1 cellular context compared by ENCODE assay signal in the genomic region with DNA sequence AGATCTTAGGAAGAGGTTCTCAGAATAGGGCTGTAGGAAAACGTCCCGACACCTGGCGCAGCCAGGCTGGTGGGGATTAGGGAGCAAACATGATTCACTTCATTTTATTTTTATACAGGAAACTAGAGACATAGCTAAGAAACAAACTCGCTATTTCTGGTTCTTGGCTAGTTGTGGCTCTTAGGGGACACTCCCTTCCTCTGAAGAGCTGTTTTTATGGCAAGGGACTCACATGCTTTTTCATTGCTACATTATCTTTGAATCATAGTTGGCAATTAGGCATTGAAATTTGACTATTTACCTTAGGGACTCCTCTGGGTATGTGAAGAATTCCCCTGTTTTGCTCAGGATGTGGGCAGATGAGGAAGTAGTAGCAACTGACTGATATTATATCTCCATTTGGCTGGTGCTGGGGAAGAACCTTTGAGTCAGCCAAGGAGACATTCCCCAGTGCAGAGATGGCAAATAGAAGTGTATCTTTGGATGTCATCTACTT.
A peak's percentile ranks its signal among the peaks of the same experiment; 100 is the strongest.
TF ChIP-seq lines count a peak whose summit lies in the region.

No MANE protein-coding gene starts in this region.

TF ChIP-seq in GM12878, 131 proteins besides CTCF, POLR2A, EP300 and RAD21 (continued from another document and continues in another):
- TF ChIP-seq, protein P1, sequence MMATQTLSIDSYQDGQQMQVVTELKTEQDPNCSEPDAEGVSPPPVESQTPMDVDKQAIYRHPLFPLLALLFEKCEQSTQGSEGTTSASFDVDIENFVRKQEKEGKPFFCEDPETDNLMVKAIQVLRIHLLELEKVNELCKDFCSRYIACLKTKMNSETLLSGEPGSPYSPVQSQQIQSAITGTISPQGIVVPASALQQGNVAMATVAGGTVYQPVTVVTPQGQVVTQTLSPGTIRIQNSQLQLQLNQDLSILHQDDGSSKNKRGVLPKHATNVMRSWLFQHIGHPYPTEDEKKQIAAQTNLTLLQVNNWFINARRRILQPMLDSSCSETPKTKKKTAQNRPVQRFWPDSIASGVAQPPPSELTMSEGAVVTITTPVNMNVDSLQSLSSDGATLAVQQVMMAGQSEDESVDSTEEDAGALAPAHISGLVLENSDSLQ (IDR thresholded peaks at IDR 0.05): no peak
- TF ChIP-seq, protein P2, sequence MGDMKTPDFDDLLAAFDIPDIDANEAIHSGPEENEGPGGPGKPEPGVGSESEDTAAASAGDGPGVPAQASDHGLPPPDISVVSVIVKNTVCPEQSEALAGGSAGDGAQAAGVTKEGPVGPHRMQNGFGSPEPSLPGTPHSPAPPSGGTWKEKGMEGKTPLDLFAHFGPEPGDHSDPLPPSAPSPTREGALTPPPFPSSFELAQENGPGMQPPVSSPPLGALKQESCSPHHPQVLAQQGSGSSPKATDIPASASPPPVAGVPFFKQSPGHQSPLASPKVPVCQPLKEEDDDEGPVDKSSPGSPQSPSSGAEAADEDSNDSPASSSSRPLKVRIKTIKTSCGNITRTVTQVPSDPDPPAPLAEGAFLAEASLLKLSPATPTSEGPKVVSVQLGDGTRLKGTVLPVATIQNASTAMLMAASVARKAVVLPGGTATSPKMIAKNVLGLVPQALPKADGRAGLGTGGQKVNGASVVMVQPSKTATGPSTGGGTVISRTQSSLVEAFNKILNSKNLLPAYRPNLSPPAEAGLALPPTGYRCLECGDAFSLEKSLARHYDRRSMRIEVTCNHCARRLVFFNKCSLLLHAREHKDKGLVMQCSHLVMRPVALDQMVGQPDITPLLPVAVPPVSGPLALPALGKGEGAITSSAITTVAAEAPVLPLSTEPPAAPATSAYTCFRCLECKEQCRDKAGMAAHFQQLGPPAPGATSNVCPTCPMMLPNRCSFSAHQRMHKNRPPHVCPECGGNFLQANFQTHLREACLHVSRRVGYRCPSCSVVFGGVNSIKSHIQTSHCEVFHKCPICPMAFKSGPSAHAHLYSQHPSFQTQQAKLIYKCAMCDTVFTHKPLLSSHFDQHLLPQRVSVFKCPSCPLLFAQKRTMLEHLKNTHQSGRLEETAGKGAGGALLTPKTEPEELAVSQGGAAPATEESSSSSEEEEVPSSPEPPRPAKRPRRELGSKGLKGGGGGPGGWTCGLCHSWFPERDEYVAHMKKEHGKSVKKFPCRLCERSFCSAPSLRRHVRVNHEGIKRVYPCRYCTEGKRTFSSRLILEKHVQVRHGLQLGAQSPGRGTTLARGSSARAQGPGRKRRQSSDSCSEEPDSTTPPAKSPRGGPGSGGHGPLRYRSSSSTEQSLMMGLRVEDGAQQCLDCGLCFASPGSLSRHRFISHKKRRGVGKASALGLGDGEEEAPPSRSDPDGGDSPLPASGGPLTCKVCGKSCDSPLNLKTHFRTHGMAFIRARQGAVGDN (IDR thresholded peaks at IDR 0.05): no peak
- TF ChIP-seq, protein P3, sequence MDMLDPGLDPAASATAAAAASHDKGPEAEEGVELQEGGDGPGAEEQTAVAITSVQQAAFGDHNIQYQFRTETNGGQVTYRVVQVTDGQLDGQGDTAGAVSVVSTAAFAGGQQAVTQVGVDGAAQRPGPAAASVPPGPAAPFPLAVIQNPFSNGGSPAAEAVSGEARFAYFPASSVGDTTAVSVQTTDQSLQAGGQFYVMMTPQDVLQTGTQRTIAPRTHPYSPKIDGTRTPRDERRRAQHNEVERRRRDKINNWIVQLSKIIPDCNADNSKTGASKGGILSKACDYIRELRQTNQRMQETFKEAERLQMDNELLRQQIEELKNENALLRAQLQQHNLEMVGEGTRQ (IDR thresholded peaks at IDR 0.05; ENCODE audit: borderline replicate concordance, low read depth, low read length): no peak
- 0 out of 2 replicates have a peak, but pooled peaks have one; percentile 31 for TF ChIP-seq MEF2A (IDR thresholded peaks at IDR 0.05; ENCODE audit: insufficient read depth, low read depth, low read length)
- TF ChIP-seq ZNF384 (IDR thresholded peaks at IDR 0.05; ENCODE audit: borderline replicate concordance, low read depth, low read length): no peak
- TF ChIP-seq SRF (IDR thresholded peaks at IDR 0.05; ENCODE audit: low read depth in 2 of 2, low read length in 2 of 2): no peak
- peak; percentile 25; the same call in 1 of the 2 replicates for TF ChIP-seq RAD51 (IDR thresholded peaks at IDR 0.05)
- TF ChIP-seq, protein P4, sequence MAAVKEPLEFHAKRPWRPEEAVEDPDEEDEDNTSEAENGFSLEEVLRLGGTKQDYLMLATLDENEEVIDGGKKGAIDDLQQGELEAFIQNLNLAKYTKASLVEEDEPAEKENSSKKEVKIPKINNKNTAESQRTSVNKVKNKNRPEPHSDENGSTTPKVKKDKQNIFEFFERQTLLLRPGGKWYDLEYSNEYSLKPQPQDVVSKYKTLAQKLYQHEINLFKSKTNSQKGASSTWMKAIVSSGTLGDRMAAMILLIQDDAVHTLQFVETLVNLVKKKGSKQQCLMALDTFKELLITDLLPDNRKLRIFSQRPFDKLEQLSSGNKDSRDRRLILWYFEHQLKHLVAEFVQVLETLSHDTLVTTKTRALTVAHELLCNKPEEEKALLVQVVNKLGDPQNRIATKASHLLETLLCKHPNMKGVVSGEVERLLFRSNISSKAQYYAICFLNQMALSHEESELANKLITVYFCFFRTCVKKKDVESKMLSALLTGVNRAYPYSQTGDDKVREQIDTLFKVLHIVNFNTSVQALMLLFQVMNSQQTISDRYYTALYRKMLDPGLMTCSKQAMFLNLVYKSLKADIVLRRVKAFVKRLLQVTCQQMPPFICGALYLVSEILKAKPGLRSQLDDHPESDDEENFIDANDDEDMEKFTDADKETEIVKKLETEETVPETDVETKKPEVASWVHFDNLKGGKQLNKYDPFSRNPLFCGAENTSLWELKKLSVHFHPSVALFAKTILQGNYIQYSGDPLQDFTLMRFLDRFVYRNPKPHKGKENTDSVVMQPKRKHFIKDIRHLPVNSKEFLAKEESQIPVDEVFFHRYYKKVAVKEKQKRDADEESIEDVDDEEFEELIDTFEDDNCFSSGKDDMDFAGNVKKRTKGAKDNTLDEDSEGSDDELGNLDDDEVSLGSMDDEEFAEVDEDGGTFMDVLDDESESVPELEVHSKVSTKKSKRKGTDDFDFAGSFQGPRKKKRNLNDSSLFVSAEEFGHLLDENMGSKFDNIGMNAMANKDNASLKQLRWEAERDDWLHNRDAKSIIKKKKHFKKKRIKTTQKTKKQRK (IDR thresholded peaks at IDR 0.05; ENCODE audit: low read depth, low read length): no peak
- peak; percentile 92 to 95 for TF ChIP-seq IKZF2 (IDR thresholded peaks at IDR 0.05)
- TF ChIP-seq STAT1 (conservative IDR thresholded peaks at IDR 0.05): no peak
- TF ChIP-seq ZBED1 (IDR thresholded peaks at IDR 0.05; ENCODE audit: borderline replicate concordance): peak; percentile 81; the same call in 1 of the 2 replicates
- no peak for TF ChIP-seq KDM1A (IDR thresholded peaks at IDR 0.05; ENCODE audit: borderline replicate concordance)
- no peak for TF ChIP-seq LARP7 (IDR thresholded peaks at IDR 0.05)
- TF ChIP-seq, protein P5, sequence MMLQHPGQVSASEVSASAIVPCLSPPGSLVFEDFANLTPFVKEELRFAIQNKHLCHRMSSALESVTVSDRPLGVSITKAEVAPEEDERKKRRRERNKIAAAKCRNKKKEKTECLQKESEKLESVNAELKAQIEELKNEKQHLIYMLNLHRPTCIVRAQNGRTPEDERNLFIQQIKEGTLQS (IDR thresholded peaks at IDR 0.05; ENCODE audit: borderline replicate concordance, extremely low read depth, low read depth, low read length): no peak
- no peak for TF ChIP-seq SMAD1 (IDR thresholded peaks at IDR 0.05; ENCODE audit: low read depth, partially characterized antibody)
- TF ChIP-seq STAT3 (IDR thresholded peaks at IDR 0.05; ENCODE audit: low read depth, low read length): no peak
- peak; percentile 82 for TF ChIP-seq MEF2B (IDR thresholded peaks at IDR 0.05; ENCODE audit: partially characterized antibody, poor library complexity, severe bottlenecking)
- no peak for TF ChIP-seq NFYA (IDR thresholded peaks at IDR 0.05; ENCODE audit: borderline replicate concordance, low read depth, low read length)
- no peak for TF ChIP-seq TAF1 (IDR thresholded peaks at IDR 0.05; ENCODE audit: borderline replicate concordance, low read depth, low read length)
- TF ChIP-seq, protein P6, sequence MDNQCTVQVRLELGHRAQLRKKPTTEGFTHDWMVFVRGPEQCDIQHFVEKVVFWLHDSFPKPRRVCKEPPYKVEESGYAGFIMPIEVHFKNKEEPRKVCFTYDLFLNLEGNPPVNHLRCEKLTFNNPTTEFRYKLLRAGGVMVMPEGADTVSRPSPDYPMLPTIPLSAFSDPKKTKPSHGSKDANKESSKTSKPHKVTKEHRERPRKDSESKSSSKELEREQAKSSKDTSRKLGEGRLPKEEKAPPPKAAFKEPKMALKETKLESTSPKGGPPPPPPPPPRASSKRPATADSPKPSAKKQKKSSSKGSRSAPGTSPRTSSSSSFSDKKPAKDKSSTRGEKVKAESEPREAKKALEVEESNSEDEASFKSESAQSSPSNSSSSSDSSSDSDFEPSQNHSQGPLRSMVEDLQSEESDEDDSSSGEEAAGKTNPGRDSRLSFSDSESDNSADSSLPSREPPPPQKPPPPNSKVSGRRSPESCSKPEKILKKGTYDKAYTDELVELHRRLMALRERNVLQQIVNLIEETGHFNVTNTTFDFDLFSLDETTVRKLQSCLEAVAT (IDR thresholded peaks at IDR 0.05): 0 out of 2 replicates have a peak, but pooled peaks have one; percentile 30
- TF ChIP-seq, protein P7, sequence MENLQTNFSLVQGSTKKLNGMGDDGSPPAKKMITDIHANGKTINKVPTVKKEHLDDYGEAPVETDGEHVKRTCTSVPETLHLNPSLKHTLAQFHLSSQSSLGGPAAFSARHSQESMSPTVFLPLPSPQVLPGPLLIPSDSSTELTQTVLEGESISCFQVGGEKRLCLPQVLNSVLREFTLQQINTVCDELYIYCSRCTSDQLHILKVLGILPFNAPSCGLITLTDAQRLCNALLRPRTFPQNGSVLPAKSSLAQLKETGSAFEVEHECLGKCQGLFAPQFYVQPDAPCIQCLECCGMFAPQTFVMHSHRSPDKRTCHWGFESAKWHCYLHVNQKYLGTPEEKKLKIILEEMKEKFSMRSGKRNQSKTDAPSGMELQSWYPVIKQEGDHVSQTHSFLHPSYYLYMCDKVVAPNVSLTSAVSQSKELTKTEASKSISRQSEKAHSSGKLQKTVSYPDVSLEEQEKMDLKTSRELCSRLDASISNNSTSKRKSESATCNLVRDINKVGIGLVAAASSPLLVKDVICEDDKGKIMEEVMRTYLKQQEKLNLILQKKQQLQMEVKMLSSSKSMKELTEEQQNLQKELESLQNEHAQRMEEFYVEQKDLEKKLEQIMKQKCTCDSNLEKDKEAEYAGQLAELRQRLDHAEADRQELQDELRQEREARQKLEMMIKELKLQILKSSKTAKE (IDR thresholded peaks at IDR 0.05; ENCODE audit: low read depth, poor library complexity, severe bottlenecking): peak; percentile 79
- no peak for TF ChIP-seq CEBPB (IDR thresholded peaks at IDR 0.05; ENCODE audit: borderline replicate concordance in 1 of 2, low read depth in 2 of 2, low read length in 2 of 2)
- TF ChIP-seq JUNB (IDR thresholded peaks at IDR 0.05): peak; percentile 64
- 0 out of 3 replicates have a peak, but pooled peaks have one; percentile 41 for TF ChIP-seq POU2F2 (IDR thresholded peaks at IDR 0.05; ENCODE audit: borderline replicate concordance, low read depth, low read length)
- TF ChIP-seq NR2C1 (IDR thresholded peaks at IDR 0.05): no peak
- TF ChIP-seq, protein P8, sequence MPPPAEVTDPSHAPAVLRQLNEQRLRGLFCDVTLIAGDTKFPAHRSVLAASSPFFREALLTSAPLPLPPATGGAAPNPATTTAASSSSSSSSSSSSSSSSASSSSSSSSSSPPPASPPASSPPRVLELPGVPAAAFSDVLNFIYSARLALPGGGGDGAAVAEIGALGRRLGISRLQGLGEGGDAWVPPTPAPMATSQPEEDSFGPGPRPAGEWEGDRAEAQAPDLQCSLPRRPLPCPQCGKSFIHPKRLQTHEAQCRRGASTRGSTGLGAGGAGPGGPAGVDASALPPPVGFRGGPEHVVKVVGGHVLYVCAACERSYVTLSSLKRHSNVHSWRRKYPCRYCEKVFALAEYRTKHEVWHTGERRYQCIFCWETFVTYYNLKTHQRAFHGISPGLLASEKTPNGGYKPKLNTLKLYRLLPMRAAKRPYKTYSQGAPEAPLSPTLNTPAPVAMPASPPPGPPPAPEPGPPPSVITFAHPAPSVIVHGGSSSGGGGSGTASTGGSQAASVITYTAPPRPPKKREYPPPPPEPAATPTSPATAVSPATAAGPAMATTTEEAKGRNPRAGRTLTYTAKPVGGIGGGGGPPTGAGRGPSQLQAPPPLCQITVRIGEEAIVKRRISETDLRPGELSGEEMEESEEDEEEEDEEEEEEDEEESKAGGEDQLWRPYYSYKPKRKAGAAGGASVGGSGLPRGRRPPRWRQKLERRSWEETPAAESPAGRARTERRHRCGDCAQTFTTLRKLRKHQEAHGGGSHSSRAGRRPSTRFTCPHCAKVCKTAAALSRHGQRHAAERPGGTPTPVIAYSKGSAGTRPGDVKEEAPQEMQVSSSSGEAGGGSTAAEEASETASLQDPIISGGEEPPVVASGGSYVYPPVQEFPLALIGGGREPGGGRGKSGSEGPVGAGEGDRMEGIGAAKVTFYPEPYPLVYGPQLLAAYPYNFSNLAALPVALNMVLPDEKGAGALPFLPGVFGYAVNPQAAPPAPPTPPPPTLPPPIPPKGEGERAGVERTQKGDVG (CRISPR knock-in tag; IDR thresholded peaks at IDR 0.05): no peak
- TF ChIP-seq, protein P9, sequence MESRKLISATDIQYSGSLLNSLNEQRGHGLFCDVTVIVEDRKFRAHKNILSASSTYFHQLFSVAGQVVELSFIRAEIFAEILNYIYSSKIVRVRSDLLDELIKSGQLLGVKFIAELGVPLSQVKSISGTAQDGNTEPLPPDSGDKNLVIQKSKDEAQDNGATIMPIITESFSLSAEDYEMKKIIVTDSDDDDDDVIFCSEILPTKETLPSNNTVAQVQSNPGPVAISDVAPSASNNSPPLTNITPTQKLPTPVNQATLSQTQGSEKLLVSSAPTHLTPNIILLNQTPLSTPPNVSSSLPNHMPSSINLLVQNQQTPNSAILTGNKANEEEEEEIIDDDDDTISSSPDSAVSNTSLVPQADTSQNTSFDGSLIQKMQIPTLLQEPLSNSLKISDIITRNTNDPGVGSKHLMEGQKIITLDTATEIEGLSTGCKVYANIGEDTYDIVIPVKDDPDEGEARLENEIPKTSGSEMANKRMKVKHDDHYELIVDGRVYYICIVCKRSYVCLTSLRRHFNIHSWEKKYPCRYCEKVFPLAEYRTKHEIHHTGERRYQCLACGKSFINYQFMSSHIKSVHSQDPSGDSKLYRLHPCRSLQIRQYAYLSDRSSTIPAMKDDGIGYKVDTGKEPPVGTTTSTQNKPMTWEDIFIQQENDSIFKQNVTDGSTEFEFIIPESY (IDR thresholded peaks at IDR 0.05): no peak
